Comparison of ENCODE assay signal across 11 cellular contexts in genomic region chr9:134624827-134625181, GRCh38. TPM values are rescaled to one million over a fixed set of nuclear protein-coding genes. Genes with fewer than 3 reads are reported as not detected.
A peak's percentile ranks its signal among the peaks of the same experiment; 100 is the strongest.
DNase-seq lines count a peak whose midpoint lies in the region; ATAC-seq and TF ChIP-seq lines count a peak whose summit lies in the region.
"Had no signal": no experiment of that assay in that cellular context is flagged by ENCODE, and none has a peak within 500 bp of the region (broad histone marks: within the 10 kb centered on the region; RNA-seq: fewer than 3 reads in every experiment).

No MANE protein-coding gene starts in this region.

- H3K27ac ChIP-seq in Peyer's patch: no peak overlapping the region
- no peak overlapping the region for H3K27ac ChIP-seq in fibroblast of lung (ENCODE audit: insufficient read depth, low read length)

- no peak for TF ChIP-seq POLR2A in Peyer's patch (IDR thresholded peaks at IDR 0.05)

- no peaks in the 10 kb centered on the region for H3K79me2 ChIP-seq in fibroblast of lung (ENCODE audit: control insufficient read depth, insufficient read depth, low read length)

- H3K36me3 ChIP-seq in Peyer's patch (no peaks in the 10 kb centered on the region), fibroblast of lung (ENCODE audit: control insufficient read depth, insufficient read depth, low read length) (no peaks in the 10 kb centered on the region)

- TF ChIP-seq CTCF in Peyer's patch (IDR thresholded peaks at IDR 0.05) (no peak), fibroblast of lung (conservative IDR thresholded peaks at IDR 0.05 in 1 of 2, IDR thresholded peaks at IDR 0.05 in 1 of 2; ENCODE audit: low read depth in 1 of 2, low read length in 2 of 2) (no peak)

- H3K9me3 ChIP-seq in Peyer's patch (no peaks in the 10 kb centered on the region), fibroblast of lung (ENCODE audit: control insufficient read depth, insufficient read depth, low read depth, low read length) (no peaks in the 10 kb centered on the region)

- H3K4me3 ChIP-seq in Peyer's patch (no peak overlapping the region), fibroblast of lung (replicated peaks in 1 of 4; ENCODE audit: control extremely low read depth in 1 of 4, insufficient read depth in 1 of 4, low read depth in 3 of 4, low read length in 4 of 4) (no peak overlapping the region), skeletal muscle cell (ENCODE audit: low read depth, low read length) (no peak overlapping the region)
- H3K4me3 ChIP-seq: dorsolateral prefrontal cortex had no signal

- no peak overlapping the region for H2AFZ ChIP-seq in fibroblast of lung (ENCODE audit: low read length)

- H3K9ac ChIP-seq in fibroblast of lung (ENCODE audit: insufficient read depth, low read length): no peak overlapping the region

- H3K4me1 ChIP-seq in Peyer's patch (no peaks in the 10 kb centered on the region), fibroblast of lung (ENCODE audit: control insufficient read depth, extremely low read depth, insufficient read depth, low read length) (peaks cover 8% of the 10 kb centered on the region)

- H3K27me3 ChIP-seq in Peyer's patch: no peaks in the 10 kb centered on the region
- no peaks in the 10 kb centered on the region for H3K27me3 ChIP-seq in fibroblast of lung (ENCODE audit: control insufficient read depth, insufficient read depth, low read length)

- no peak overlapping the region for H3K4me2 ChIP-seq in fibroblast of lung (ENCODE audit: extremely low read depth, insufficient read depth, low read length)

- no peak for ATAC-seq in GM18909 (IDR thresholded peaks at IDR 0.05; ENCODE audit: poor library complexity, unreplicated experiment)
- ATAC-seq in GM18517 (IDR thresholded peaks at IDR 0.05; ENCODE audit: unreplicated experiment): no peak
- ATAC-seq: left lobe of liver had no signal

- peak; percentile 96 for DNase-seq in Daoy (ENCODE audit: low read depth)
- peak in 2 of 3 donors; percentile 7 to 28 for DNase-seq in Peyer's patch
- DNase-seq in fibroblast of lung (ENCODE audit: low read depth in 2 of 2): peak; percentile 81 to 94
- peak; percentile 77 for DNase-seq in skeletal muscle cell (ENCODE audit: low read depth)
- no peak for DNase-seq in NCI-H2107 treated with DMSO at 0.1 percent for 48 hours (lab: John Stamatoyannopoulos, UW; ENCODE audit: unreplicated experiment)
- no peak for DNase-seq in NCI-H748 (lab: John Stamatoyannopoulos, UW; ENCODE audit: unreplicated experiment)
- DNase-seq: NCI-H1105 treated with DMSO at 0.1 percent for 48 hours had no signal

- H4K20me1 ChIP-seq in fibroblast of lung (ENCODE audit: control insufficient read depth, extremely low read depth, insufficient read depth, low read length): no peaks in the 10 kb centered on the region

RNA-seq across cellular contexts. Expression of gene COL5A1, which starts 16.8 kb away (rescaled TPM):
- 131 and 135 TPM in 2 replicates for total RNA-seq in Daoy (2014; rRNA removed; shearing (Covaris generic))
- 10 to 100 TPM in 2 of 4 donors, 1 to 10 TPM in 2; 4.9 to 97.4 (median 11.9) TPM for total RNA-seq in Peyer's patch
- 63.7 and 72.8 TPM in 2 replicates for total RNA-seq in fibroblast of lung
- polyA plus RNA-seq in fibroblast of lung: 83.9 and 109 TPM in 2 replicates
- polyA plus RNA-seq in fibroblast of lung (2012): 164 and 250 TPM in 2 replicates
- polyA minus RNA-seq in fibroblast of lung (ENCODE audit: low replicate concordance): 171 and 250 TPM in 2 replicates

Comparison
In these comparisons a context has a peak if more than half of its experiments do, and no peak if none do; other contexts are left out.
1. DNase-seq: peak in Daoy (single experiment), Peyer's patch (2 of 3), fibroblast of lung (2 of 2) and skeletal muscle cell (single experiment); none in NCI-H2107 treated with DMSO at 0.1 percent for 48 hours (single experiment) and NCI-H748 (single experiment).